ENCODE assay signal across 24 cellular contexts in genomic region chr6:24906314-24906713, GRCh38. TPM values are rescaled to one million over a fixed set of nuclear protein-coding genes. Genes with fewer than 3 reads are reported as not detected.
DNase-seq lines count a peak whose midpoint lies in the region; ATAC-seq and TF ChIP-seq lines count a peak whose summit lies in the region.
"Had no signal": no experiment of that assay in that cellular context is flagged by ENCODE, and none has a peak within 500 bp of the region (broad histone marks: within the 10 kb centered on the region; RNA-seq: fewer than 3 reads in every experiment).

No MANE protein-coding gene starts in this region.

- 0 out of 2 replicates have a peak, but pooled peaks cover 5% of the 10 kb centered on the region for H3K36me3 ChIP-seq in OCI-LY1 (ENCODE audit: insufficient read depth, low read length)
- H3K36me3 ChIP-seq in effector memory CD4-positive, alpha-beta T cell (ENCODE audit: control insufficient read depth, insufficient read depth, low read length) = peaks cover 44% of the 10 kb centered on the region
- H3K36me3 ChIP-seq in skeletal muscle tissue (ENCODE audit: control insufficient read depth in 3 of 3, insufficient read depth in 3 of 3, low read length in 3 of 3) = no peaks in the 10 kb centered on the region
- H3K36me3 ChIP-seq: lower lobe of right lung had no signal

- H3K36me3 Mint-ChIP-seq in activated T-cell treated with anti-CD3 and anti-CD28 coated beads, Interleukin-2, amount 50 U/mL, for 72 hours (ENCODE audit: insufficient read depth in 2 of 2) = peaks cover 15% of the 10 kb centered on the region in 2 donors

- H3K9ac ChIP-seq in OCI-LY1 (ENCODE audit: low read length) (no peak overlapping the region), skeletal muscle tissue (ENCODE audit: low read depth in 1 of 3, low read length in 3 of 3) (no peak overlapping the region)

- no peak for ATAC-seq in activated T-cell treated with anti-CD3 and anti-CD28 coated beads, Interleukin-2, amount 50 U/mL, for 72 hours (replicated peaks in 1 of 2)
- ATAC-seq in GM18907 (IDR thresholded peaks at IDR 0.05; ENCODE audit: unreplicated experiment) = no peak
- ATAC-seq: HCT116, lower lobe of right lung, Panc1 had no signal

- H3K4me3 ChIP-seq in OCI-LY1 (ENCODE audit: low read depth, low read length, poor library complexity, severe bottlenecking) (no peak overlapping the region), skeletal muscle tissue (ENCODE audit: low read length in 3 of 3) (peak overlapping the region in 2 of 3 donors; percentile 9 to 13)
- no peak overlapping the region for H3K4me3 ChIP-seq in effector memory CD4-positive, alpha-beta T cell (ENCODE audit: insufficient read depth, low read depth, low read length, poor library complexity, severe bottlenecking)
- H3K4me3 ChIP-seq: coronary artery, hepatocyte, lower lobe of right lung, testis had no signal

- H3K79me2 ChIP-seq in OCI-LY1 (ENCODE audit: insufficient read depth, low read length) = 0 out of 2 replicates have a peak, but pooled peaks cover 3% of the 10 kb centered on the region
- H3K79me2 ChIP-seq: hepatocyte had no signal

- no peak overlapping the region for H2AFZ ChIP-seq in OCI-LY1 (ENCODE audit: low read length)
- H2AFZ ChIP-seq: hepatocyte had no signal

- H3K9me2 ChIP-seq in OCI-LY1 (ENCODE audit: low read depth, low read length) = no peaks in the 10 kb centered on the region

- no peaks in the 10 kb centered on the region for H4K20me1 ChIP-seq in OCI-LY1 (ENCODE audit: insufficient read depth, low read length)

- H3K27me3 Mint-ChIP-seq in activated T-cell treated with anti-CD3 and anti-CD28 coated beads, Interleukin-2, amount 50 U/mL, for 72 hours (ENCODE audit: low read depth) = no peaks in the 10 kb centered on the region

- peak overlapping the region; percentile 6 for H3K27ac ChIP-seq in OCI-LY1 (ENCODE audit: low read depth, low read length, poor library complexity, severe bottlenecking)
- H3K27ac ChIP-seq in effector memory CD4-positive, alpha-beta T cell (ENCODE audit: insufficient read depth, low read length, poor library complexity, severe bottlenecking) = peak overlapping the region; percentile 38
- H3K27ac ChIP-seq in skeletal muscle tissue (ENCODE audit: low read depth, low read length) = peak overlapping the region; percentile 87
- H3K27ac ChIP-seq: coronary artery, hepatocyte, lower lobe of right lung, testis had no signal

- DNase-seq in activated T-cell treated with anti-CD3 and anti-CD28 coated beads, Interleukin-2, amount 50 U/mL, for 72 hours = no peak
- no peak for DNase-seq in activated T-cell treated with anti-CD3 and anti-CD28 coated beads, Interleukin-2, amount 50 U/mL, for 1 hour
- no peak for DNase-seq in effector memory CD4-positive, alpha-beta T cell
- DNase-seq in GM13977 (ENCODE audit: low spot score) (no peak), NCI-H1105 treated with DMSO at 0.1 percent for 48 hours (lab: John Stamatoyannopoulos, UW) (no peak)
- DNase-seq: activated CD4-positive, CD25-positive, alpha-beta regulatory T cell; activated gamma-delta T cell treated with Interleukin-2 at 50 U/mL for 16 hours; DMS53; islet precursor cell; lower lobe of right lung; MM.1S; NCI-H226; small intestine; stimulated activated CD4-positive, alpha-beta T cell treated with anti-CD3 and anti-CD28 coated beads, Interleukin-4, amount 100 ng/mL, for 4 hours; testis had no signal

- peaks cover 54% of the 10 kb centered on the region for H3K4me1 ChIP-seq in OCI-LY1 (ENCODE audit: insufficient read depth, low read length, severe bottlenecking)
- H3K4me1 ChIP-seq in effector memory CD4-positive, alpha-beta T cell (ENCODE audit: control insufficient read depth, insufficient read depth, low read length, poor library complexity, severe bottlenecking) = peaks cover 72% of the 10 kb centered on the region
- H3K4me1 ChIP-seq in skeletal muscle tissue (ENCODE audit: control insufficient read depth in 3 of 3, insufficient read depth in 3 of 3, low read length in 3 of 3) = peaks cover 46 to 78% (median 69%) of the 10 kb centered on the region in 3 donors

- peaks cover 93% of the 10 kb centered on the region for H3K4me1 Mint-ChIP-seq in activated T-cell treated with anti-CD3 and anti-CD28 coated beads, Interleukin-2, amount 50 U/mL, for 72 hours (ENCODE audit: low read depth)

- H3F3A ChIP-seq in OCI-LY1 (ENCODE audit: insufficient read depth, low read length) = no peaks in the 10 kb centered on the region

- no peaks in the 10 kb centered on the region for H3K27me3 ChIP-seq in OCI-LY1 (ENCODE audit: insufficient read depth, low read length)
- no peaks in the 10 kb centered on the region for H3K27me3 ChIP-seq in effector memory CD4-positive, alpha-beta T cell (replicated peaks; ENCODE audit: control insufficient read depth, insufficient read depth, low read length, poor library complexity, severe bottlenecking)
- no peaks in the 10 kb centered on the region for H3K27me3 ChIP-seq in skeletal muscle tissue (ENCODE audit: control insufficient read depth in 3 of 3, insufficient read depth in 3 of 3, low read length in 3 of 3)
- H3K27me3 ChIP-seq: testis had no signal

- H3K4me2 ChIP-seq in OCI-LY1 (ENCODE audit: low read length) = no peak overlapping the region
- H3K4me2 ChIP-seq: hepatocyte had no signal

- in situ Hi-C loops in GM13977 (cut with MboI; ENCODE audit: low pct_unique_long_range_greater_than_20kb, low sequenced_read_pairs, unreplicated experiment) = no loop called here

- H3K27ac Mint-ChIP-seq in activated T-cell treated with anti-CD3 and anti-CD28 coated beads, Interleukin-2, amount 50 U/mL, for 72 hours = peak overlapping the region; percentile 88
- H3K27ac Mint-ChIP-seq: T-helper 2 cell treated with Interferon-gamma antibody and Interleukin-4, amounts not matched to agents 5 μg/mL and 100 μg/mL, for 36 hours had no signal

- H3K9me3 ChIP-seq in OCI-LY1 (ENCODE audit: low read length) = no peaks in the 10 kb centered on the region
- no peaks in the 10 kb centered on the region for H3K9me3 ChIP-seq in effector memory CD4-positive, alpha-beta T cell (ENCODE audit: control insufficient read depth, low read length)
- H3K9me3 ChIP-seq in skeletal muscle tissue (ENCODE audit: control insufficient read depth in 3 of 3, low read length in 3 of 3) = peaks cover 0 to 2% (median 0%) of the 10 kb centered on the region in 3 donors
- H3K9me3 ChIP-seq: testis had no signal

- H3K4me3 Mint-ChIP-seq in activated T-cell treated with anti-CD3 and anti-CD28 coated beads, Interleukin-2, amount 50 U/mL, for 72 hours = peak overlapping the region in 1 of 2 donors; percentile 19
- H3K4me3 Mint-ChIP-seq: CD14-positive monocyte; T-helper 2 cell treated with Interferon-gamma antibody and Interleukin-4, amounts not matched to agents 5 μg/mL and 100 μg/mL, for 36 hours had no signal

- TF ChIP-seq CTCF in OCI-LY1 (IDR thresholded peaks at IDR 0.05; ENCODE audit: low read length) = no peak
- no peak for TF ChIP-seq CTCF in GM13977 (IDR thresholded peaks at IDR 0.05; ENCODE audit: extremely low read depth, insufficient read depth, missing control alignments)

- H3K9me3 Mint-ChIP-seq in activated T-cell treated with anti-CD3 and anti-CD28 coated beads, Interleukin-2, amount 50 U/mL, for 72 hours = peaks cover 0 to 3% of the 10 kb centered on the region in 2 donors

RNA-seq across cellular contexts. Expression of gene RIPOR2, which starts 29.4 kb away (rescaled TPM):
- 10 to 100 TPM; 67.0 to 69.7 TPM for total RNA-seq in activated T-cell treated with anti-CD3 and anti-CD28 coated beads, Interleukin-2, amount 50 U/mL, for 72 hours
- total RNA-seq in skeletal muscle tissue = 9.9 TPM

Comparison
In these comparisons a context has a peak if more than half of its experiments do, and no peak if none do; other contexts are left out.
1. H3K27ac ChIP-seq: peak in every context shown above with its lines; median percentile 87 in skeletal muscle tissue; 38 in effector memory CD4-positive, alpha-beta T cell; 6 in OCI-LY1.
2. H3K4me3 ChIP-seq: peak in skeletal muscle tissue (2 of 3); none in OCI-LY1 (single experiment) and effector memory CD4-positive, alpha-beta T cell (single experiment).